ENCODE assay signal across 11 cellular contexts in the genomic region with DNA sequence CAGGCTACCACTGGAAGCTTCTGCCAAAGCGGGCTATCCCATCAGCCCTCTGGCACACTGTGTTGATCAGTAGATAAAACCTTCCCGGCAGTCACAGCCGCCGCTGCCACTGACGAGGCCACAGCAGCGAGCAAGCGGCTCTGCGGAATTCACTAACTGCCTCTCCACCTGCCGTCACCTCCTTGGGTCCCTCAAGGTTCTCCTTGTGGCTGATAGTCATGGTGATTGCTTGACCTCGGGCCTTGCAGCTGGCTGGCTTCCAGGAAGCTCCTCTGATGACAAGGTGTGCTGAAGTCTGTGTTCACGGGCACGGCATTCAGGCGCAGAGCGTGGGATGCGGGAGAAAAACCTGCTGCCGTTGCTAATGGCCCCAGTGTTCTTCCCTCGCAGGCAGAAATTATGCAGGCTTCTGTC.
DNase-seq lines count a peak whose midpoint lies in the region; ATAC-seq, FAIRE-seq and TF ChIP-seq lines count a peak whose summit lies in the region.
"Had no signal": no experiment of that assay in that cellular context is flagged by ENCODE, and none has a peak within 500 bp of the region (broad histone marks: within the 10 kb centered on the region; RNA-seq: fewer than 3 reads in every experiment).

No MANE protein-coding gene starts in this region.

- peaks cover 0 to 9% (median 3%) of the 10 kb centered on the region in 11 donors for H3K9me3 Mint-ChIP-seq in naive thymus-derived CD4-positive, alpha-beta T cell

- H3K4me1 Mint-ChIP-seq in naive thymus-derived CD4-positive, alpha-beta T cell, result no peaks in the 10 kb centered on the region

- H3K4me1 ChIP-seq in left ventricle myocardium inferior, result no peaks in the 10 kb centered on the region
- H3K4me1 ChIP-seq in heart right ventricle, result no peaks in the 10 kb centered on the region
- peaks cover 5% of the 10 kb centered on the region for H3K4me1 ChIP-seq in upper lobe of right lung
- H3K4me1 ChIP-seq in naive thymus-derived CD4-positive, alpha-beta T cell (ENCODE audit: control insufficient read depth in 2 of 2, insufficient read depth in 2 of 2, low read length in 2 of 2), result no peaks in the 10 kb centered on the region
- H3K4me1 ChIP-seq: sigmoid colon had no signal

- intact Hi-C loops in left ventricle myocardium inferior (cut with micrococcal nuclease), result no loop called here
- intact Hi-C loops in heart right ventricle (cut with DNase I), result no loop called here
- intact Hi-C loops in left colon (cut with DNase I, micrococcal nuclease), result no loop called here
- intact Hi-C loops in upper lobe of right lung (cut with DNase I), result no loop called here
- intact Hi-C loops in naive thymus-derived CD4-positive, alpha-beta T cell (cut with micrococcal nuclease), result no loop called here

- peaks cover 0 to 12% (median 4%) of the 10 kb centered on the region in 5 donors for H3K27me3 Mint-ChIP-seq in naive thymus-derived CD4-positive, alpha-beta T cell
- H3K27me3 Mint-ChIP-seq: activated T-cell treated with anti-CD3 and anti-CD28 coated beads, Interleukin-2, amount 50 U/mL, for 24 hours had no signal

- no peak overlapping the region for H3K27ac ChIP-seq in left ventricle myocardium inferior (replicated peaks)
- H3K27ac ChIP-seq in heart right ventricle, result no peak overlapping the region
- peak overlapping the region; percentile 71 for H3K27ac ChIP-seq in VCaP
- no peak overlapping the region for H3K27ac ChIP-seq in upper lobe of right lung
- no peak overlapping the region for H3K27ac ChIP-seq in naive thymus-derived CD4-positive, alpha-beta T cell (ENCODE audit: low read depth, low read length)
- H3K27ac ChIP-seq: sigmoid colon had no signal

- no peak for ATAC-seq in heart right ventricle
- peak; percentile 53 for ATAC-seq in left colon
- peak; percentile 43 for ATAC-seq in upper lobe of right lung
- no peak for ATAC-seq in HG03175 (IDR thresholded peaks at IDR 0.05; ENCODE audit: unreplicated experiment)
- ATAC-seq in naive thymus-derived CD4-positive, alpha-beta T cell, result no peak

- FAIRE-seq in D721Med (lab: Jason Lieb, UNC), result no peak

- H3K4me3 ChIP-seq in left ventricle myocardium inferior (peak overlapping the region; percentile 33), heart right ventricle (peak overlapping the region in 3 of 10 donors; percentile 0 to 10 (median 5)), upper lobe of right lung (peak overlapping the region; percentile 14)
- no peak overlapping the region for H3K4me3 ChIP-seq in naive thymus-derived CD4-positive, alpha-beta T cell (ENCODE audit: low read length)

- CTCF ChIA-PET in naive thymus-derived CD4-positive, alpha-beta T cell (lab: Charles Lee), result no interaction called here

- H3K4me3 Mint-ChIP-seq in naive thymus-derived CD4-positive, alpha-beta T cell, result peak overlapping the region in 2 of 10 donors; percentile 8 to 43
- H3K4me3 Mint-ChIP-seq: activated T-cell treated with anti-CD3 and anti-CD28 coated beads, Interleukin-2, amount 50 U/mL, for 24 hours had no signal

- DNase-seq in left ventricle myocardium inferior, result no peak
- no peak for DNase-seq in heart right ventricle
- DNase-seq in left colon, result peak; percentile 17 to 24
- DNase-seq in upper lobe of right lung, result no peak
- no peak for DNase-seq in naive thymus-derived CD4-positive, alpha-beta T cell
- DNase-seq in D721Med (ENCODE audit: insufficient read length, low spot score), result no peak
- DNase-seq: activated T-cell treated with anti-CD3 and anti-CD28 coated beads, Interleukin-2, amount 50 U/mL, for 24 hours; sigmoid colon; T-helper 1 cell had no signal

- H3K9me3 ChIP-seq in left ventricle myocardium inferior (replicated peaks) (no peaks in the 10 kb centered on the region), heart right ventricle (peaks cover 0 to 3% (median 0%) of the 10 kb centered on the region in 11 donors), upper lobe of right lung (no peaks in the 10 kb centered on the region)
- H3K9me3 ChIP-seq in naive thymus-derived CD4-positive, alpha-beta T cell (ENCODE audit: control insufficient read depth in 2 of 3, low read length in 3 of 3), result no peaks in the 10 kb centered on the region
- H3K9me3 ChIP-seq: sigmoid colon had no signal

- H3K27ac Mint-ChIP-seq in naive thymus-derived CD4-positive, alpha-beta T cell, result peak overlapping the region in 1 of 9 donors; percentile 6
- H3K27ac Mint-ChIP-seq: activated T-cell treated with anti-CD3 and anti-CD28 coated beads, Interleukin-2, amount 50 U/mL, for 24 hours had no signal

- no peaks in the 10 kb centered on the region for H3K36me3 Mint-ChIP-seq in naive thymus-derived CD4-positive, alpha-beta T cell

- H3K36me3 ChIP-seq in left ventricle myocardium inferior (no peaks in the 10 kb centered on the region), heart right ventricle (no peaks in the 10 kb centered on the region), upper lobe of right lung (no peaks in the 10 kb centered on the region)
- no peaks in the 10 kb centered on the region for H3K36me3 ChIP-seq in naive thymus-derived CD4-positive, alpha-beta T cell (ENCODE audit: control insufficient read depth in 2 of 3, insufficient read depth in 3 of 3, low read length in 3 of 3)
- H3K36me3 ChIP-seq: sigmoid colon had no signal

- 12 to 29% methylated on average over 17 of the region's 17 CpGs for WGBS in heart right ventricle, 2 donors

- TF ChIP-seq CTCF in left ventricle myocardium inferior (IDR thresholded peaks at IDR 0.05; ENCODE audit: borderline replicate concordance), result no peak
- TF ChIP-seq CTCF in heart right ventricle (IDR thresholded peaks at IDR 0.05), result no peak
- no peak for TF ChIP-seq CTCF in VCaP (conservative IDR thresholded peaks at IDR 0.05)
- TF ChIP-seq CTCF in upper lobe of right lung (IDR thresholded peaks at IDR 0.05), result no peak
- TF ChIP-seq CTCF in D721Med (IDR thresholded peaks at IDR 0.05; ENCODE audit: insufficient read depth, missing control alignments), result no peak

- POLR2A ChIA-PET in naive thymus-derived CD4-positive, alpha-beta T cell (lab: Charles Lee), result no interaction called here

- H3K27me3 ChIP-seq in left ventricle myocardium inferior (ENCODE audit: low read depth) (peaks cover 28% of the 10 kb centered on the region), heart right ventricle (peaks cover 0 to 41% (median 0%) of the 10 kb centered on the region in 7 donors), upper lobe of right lung (no peaks in the 10 kb centered on the region)
- no peaks in the 10 kb centered on the region for H3K27me3 ChIP-seq in naive thymus-derived CD4-positive, alpha-beta T cell (ENCODE audit: control insufficient read depth in 2 of 2, insufficient read depth in 2 of 2, low read length in 2 of 2)
- H3K27me3 ChIP-seq: sigmoid colon had no signal

Comparison
In these comparisons a context has a peak if more than half of its experiments do, and no peak if none do; other contexts are left out.
1. DNase-seq: peak in left colon (2 of 2); none in left ventricle myocardium inferior (single experiment), heart right ventricle (0 of 2), upper lobe of right lung (single experiment), naive thymus-derived CD4-positive, alpha-beta T cell (0 of 9) and D721Med (single experiment).
2. ATAC-seq: peak in left colon (single experiment) and upper lobe of right lung (single experiment); none in heart right ventricle (0 of 8), HG03175 (single experiment) and naive thymus-derived CD4-positive, alpha-beta T cell (single experiment).